ENCODE assay signal across 22 cellular contexts in genomic region chr2:177876950-177877349, GRCh38.
DNase-seq lines count a peak whose midpoint lies in the region; ATAC-seq, FAIRE-seq and TF ChIP-seq lines count a peak whose summit lies in the region.
"Had no signal": no experiment of that assay in that cellular context is flagged by ENCODE, and none has a peak within 500 bp of the region (broad histone marks: within the 10 kb centered on the region; RNA-seq: fewer than 3 reads in every experiment).

No MANE protein-coding gene starts in this region.

- H3K27ac ChIP-seq in liver (ENCODE audit: low read depth in 1 of 2, low read length in 2 of 2) (no peak overlapping the region), HepG2 (ENCODE audit: extremely low read length, insufficient read depth, low read length) (no peak overlapping the region)
- H3K27ac ChIP-seq: 22Rv1; A549; BLaER1 treated with 17β-estradiol and CSF1 and Interleukin-3, amounts not matched to agents 10 nM and 100 nM; C4-2B had no signal

- H3K9me3 Mint-ChIP-seq in progenitor cell of endocrine pancreas (ENCODE audit: low read depth) = peaks cover 4% of the 10 kb centered on the region

- no peaks in the 10 kb centered on the region for H3K79me2 ChIP-seq in HepG2 (ENCODE audit: insufficient read depth, low read length)

- POLR2A ChIA-PET in HepG2 (lab: Yijun Ruan, JAX) = no interaction called here

- DNase-seq in NCI-H82 (lab: John Stamatoyannopoulos, UW) (peak; percentile 48), NCI-H82 treated with DMSO at 0.1 percent for 48 hours (lab: John Stamatoyannopoulos, UW; ENCODE audit: unreplicated experiment) (no peak), HepG2 (ENCODE audit: low spot score) (no peak), progenitor cell of endocrine pancreas (ENCODE audit: low spot score, unreplicated experiment) (no peak), UCSD-AML1 (lab: John Stamatoyannopoulos, UW; ENCODE audit: unreplicated experiment) (no peak)
- DNase-seq: AML-193; Caco-2; Calu3; CD4-positive, alpha-beta T cell; CD8-positive, alpha-beta T cell; DMS79 treated with DMSO at 0.1 percent for 48 hours; GF-D8 had no signal

- in situ Hi-C loops in HepG2 (cut with HindIII; ENCODE audit: extremely low pct_ligation_motif_present, low pct_unique_long_range_greater_than_20kb) = no loop called here

- no peak for TF ChIP-seq POLR2A in HepG2 (IDR thresholded peaks at IDR 0.05; ENCODE audit: insufficient read depth in 1 of 2, low read depth in 2 of 2, low read length in 2 of 2)

- no peak for ATAC-seq in HepG2
- ATAC-seq: A549; CD8-positive, alpha-beta T cell had no signal

- H3K27me3 ChIP-seq in liver (ENCODE audit: control insufficient read depth in 4 of 4, insufficient read depth in 4 of 4, low read length in 3 of 4) (no peaks in the 10 kb centered on the region), HepG2 (ENCODE audit: control insufficient read depth in 1 of 2, insufficient read depth in 2 of 2, low read length in 2 of 2) (no peaks in the 10 kb centered on the region)
- H3K27me3 ChIP-seq: BLaER1 treated with 17β-estradiol and CSF1 and Interleukin-3, amounts not matched to agents 10 nM and 100 nM had no signal

- H3K4me2 ChIP-seq in HepG2 (ENCODE audit: low read depth, low read length) = no peak overlapping the region
- H3K4me2 ChIP-seq: A549; BLaER1 treated with 17β-estradiol and CSF1 and Interleukin-3, amounts not matched to agents 10 nM and 100 nM had no signal

- H2AFZ ChIP-seq in HepG2 (ENCODE audit: low read length) = no peak overlapping the region

- intact Hi-C loops in HepG2 (cut with micrococcal nuclease; ENCODE audit: unreplicated experiment) = no loop called here

- H3K4me1 ChIP-seq in liver (ENCODE audit: control insufficient read depth in 4 of 4, insufficient read depth in 4 of 4, low read length in 3 of 4) = peaks cover 10 to 46% (median 25%) of the 10 kb centered on the region in 4 donors
- H3K4me1 ChIP-seq in HepG2 (ENCODE audit: insufficient read depth, low read length) = peaks cover 22% of the 10 kb centered on the region
- H3K4me1 ChIP-seq: A549; BLaER1 treated with 17β-estradiol and CSF1 and Interleukin-3, amounts not matched to agents 10 nM and 100 nM; Caco-2 had no signal

- TF ChIP-seq EP300 in HepG2 (IDR thresholded peaks at IDR 0.05; ENCODE audit: low read depth in 2 of 2, low read length in 2 of 2) (no peak), HepG2 (CRISPR knock-in tag; IDR thresholded peaks at IDR 0.05; ENCODE audit: borderline replicate concordance) (no peak)

- no peaks in the 10 kb centered on the region for H3K9me3 ChIP-seq in liver (ENCODE audit: control insufficient read depth in 4 of 4, low read length in 3 of 4)
- H3K9me3 ChIP-seq in HepG2 (ENCODE audit: low read length) = no peaks in the 10 kb centered on the region
- H3K9me3 ChIP-seq: A549, Caco-2 had no signal

- H3K9ac ChIP-seq in liver (ENCODE audit: low read depth in 1 of 2, low read length in 2 of 2) (no peak overlapping the region), HepG2 (ENCODE audit: insufficient read depth, low read depth, low read length) (no peak overlapping the region)
- H3K9ac ChIP-seq: BLaER1 treated with 17β-estradiol and CSF1 and Interleukin-3, amounts not matched to agents 10 nM and 100 nM had no signal

- H3K4me3 ChIP-seq in liver (ENCODE audit: low read depth in 1 of 3, low read length in 3 of 3) = no peak overlapping the region
- H3K4me3 ChIP-seq in HepG2 (replicated peaks in 1 of 3; ENCODE audit: insufficient read depth in 1 of 3, low read depth in 2 of 3, low read length in 3 of 3) = no peak overlapping the region
- H3K4me3 ChIP-seq: A549; BLaER1 treated with 17β-estradiol and CSF1 and Interleukin-3, amounts not matched to agents 10 nM and 100 nM had no signal

- no TSS peak for BruUV-seq in HepG2 (replicated peaks; lab: Mats Ljungman, UMichigan)

- no peak for TF ChIP-seq RAD21 in liver (IDR thresholded peaks at IDR 0.05)
- TF ChIP-seq RAD21 in HepG2 (CRISPR knock-in tag; IDR thresholded peaks at IDR 0.05) = no peak

- H3K36me3 ChIP-seq in liver (ENCODE audit: control insufficient read depth in 4 of 4, insufficient read depth in 3 of 4, low read depth in 1 of 4, low read length in 3 of 4) (no peaks in the 10 kb centered on the region), HepG2 (replicated peaks in 1 of 2; ENCODE audit: control insufficient read depth in 1 of 2, insufficient read depth in 2 of 2, low read length in 2 of 2) (no peaks in the 10 kb centered on the region)
- H3K36me3 ChIP-seq: BLaER1 treated with 17β-estradiol and CSF1 and Interleukin-3, amounts not matched to agents 10 nM and 100 nM had no signal

- FAIRE-seq in HepG2 (lab: Jason Lieb, UNC) = no peak
- FAIRE-seq: A549, D721Med, G401.6, GM12891, GM19239 had no signal

- CTCF ChIA-PET in HepG2 (lab: Yijun Ruan, JAX; ENCODE audit: low intra/inter-chr PET ratio, low total read pairs) = no interaction called here

- no peaks in the 10 kb centered on the region for H3K27me3 Mint-ChIP-seq in progenitor cell of endocrine pancreas

- WGBS in liver = 68% methylated on average over 8 of the region's 8 CpGs
- 61% methylated on average over 8 of the region's 8 CpGs for WGBS in HepG2 (ENCODE audit: low lambda C conversion rate)

- no peak for TF ChIP-seq CTCF in liver (IDR thresholded peaks at IDR 0.05; ENCODE audit: low read depth, low read length, missing input control)
- no peak for TF ChIP-seq CTCF in HepG2 (CRISPR knock-in tag; IDR thresholded peaks at IDR 0.05)
- TF ChIP-seq CTCF in progenitor cell of endocrine pancreas (IDR thresholded peaks at IDR 0.05; ENCODE audit: unreplicated experiment) = no peak

- peak overlapping the region; percentile 2 for H3K27ac Mint-ChIP-seq in progenitor cell of endocrine pancreas
- H3K27ac Mint-ChIP-seq: B cell; CD4-positive, alpha-beta T cell; CD8-positive, alpha-beta T cell had no signal

- no peak overlapping the region for H3K4me3 Mint-ChIP-seq in progenitor cell of endocrine pancreas (ENCODE audit: low read depth)
- H3K4me3 Mint-ChIP-seq: B cell; CD4-positive, alpha-beta T cell; CD8-positive, alpha-beta T cell had no signal

- H3K4me1 Mint-ChIP-seq in progenitor cell of endocrine pancreas (ENCODE audit: low read depth) = peaks cover 2% of the 10 kb centered on the region
- H3K4me1 Mint-ChIP-seq: B cell had no signal

- no peaks in the 10 kb centered on the region for H3K36me3 Mint-ChIP-seq in progenitor cell of endocrine pancreas (ENCODE audit: insufficient read depth)
- H3K36me3 Mint-ChIP-seq: CD8-positive, alpha-beta T cell had no signal

- no peaks in the 10 kb centered on the region for H4K20me1 ChIP-seq in HepG2 (ENCODE audit: insufficient read depth, low read length)
- H4K20me1 ChIP-seq: BLaER1 treated with 17β-estradiol and CSF1 and Interleukin-3, amounts not matched to agents 10 nM and 100 nM had no signal

TF ChIP-seq in liver, 16 proteins besides CTCF, POLR2A, EP300 and RAD21:
- peak; percentile 28 to 45 for TF ChIP-seq HNF4A (conservative IDR thresholded peaks at IDR 0.05)
- TF ChIP-seq EGR1 (IDR thresholded peaks at IDR 0.05; ENCODE audit: low read depth in 2 of 2) = no peak

TF ChIP-seq in HepG2, 621 proteins besides CTCF, POLR2A, EP300 and RAD21 (continues in another document):
- TF ChIP-seq GABPA (IDR thresholded peaks at IDR 0.05; ENCODE audit: low read depth, low read length) (no peak), GABPA (CRISPR knock-in tag; IDR thresholded peaks at IDR 0.05; ENCODE audit: low read depth) (no peak), IRX3 (CRISPR knock-in tag; IDR thresholded peaks at IDR 0.05; ENCODE audit: borderline replicate concordance, low read depth) (no peak), SRSF9 (IDR thresholded peaks at IDR 0.05; ENCODE audit: borderline replicate concordance, insufficient read depth, low read depth, low read length, poor library complexity, severe bottlenecking) (no peak), ZFP41 (CRISPR knock-in tag; IDR thresholded peaks at IDR 0.05; ENCODE audit: borderline replicate concordance) (no peak), ZNF770 (CRISPR knock-in tag; IDR thresholded peaks at IDR 0.05) (no peak), U2AF1 (optimal IDR thresholded peaks at IDR 0.05; ENCODE audit: low read depth, low read length) (no peak), CCDC6 (CRISPR knock-in tag; IDR thresholded peaks at IDR 0.05) (no peak), ZNF282 (IDR thresholded peaks at IDR 0.05; ENCODE audit: partially characterized antibody) (no peak), ELF1 (CRISPR knock-in tag; IDR thresholded peaks at IDR 0.05) (no peak), ATF3 (CRISPR knock-in tag; IDR thresholded peaks at IDR 0.05) (no peak), HNF4A (CRISPR knock-in tag; IDR thresholded peaks at IDR 0.05) (no peak), ZNF205 (CRISPR knock-in tag; IDR thresholded peaks at IDR 0.05) (no peak), ZBTB25 (CRISPR knock-in tag; IDR thresholded peaks at IDR 0.05) (no peak)
